17 cellular contexts compared by ENCODE assay signal in the genomic region with DNA sequence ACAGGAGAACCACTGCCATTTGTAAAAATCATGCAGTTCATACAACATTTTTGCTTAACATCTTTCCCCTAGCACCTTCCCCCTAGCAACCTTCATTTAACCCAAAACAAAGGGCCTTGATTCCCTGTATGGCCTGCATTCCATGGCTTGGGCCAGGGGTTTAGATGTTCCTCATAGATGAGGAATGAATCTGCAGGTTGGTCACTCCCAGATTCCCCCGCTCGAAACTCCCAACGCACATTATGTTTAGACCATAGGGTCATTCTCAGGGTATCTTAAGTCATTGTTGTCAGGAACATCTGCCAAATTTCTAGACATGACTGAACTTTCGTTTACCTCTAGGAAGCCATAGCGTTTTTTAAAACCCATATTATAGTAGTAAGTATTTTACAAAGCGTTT.
A peak's percentile ranks its signal among the peaks of the same experiment; 100 is the strongest.
DNase-seq lines count a peak whose midpoint lies in the region; ATAC-seq and TF ChIP-seq lines count a peak whose summit lies in the region.
"Had no signal": no experiment of that assay in that cellular context is flagged by ENCODE, and none has a peak within 500 bp of the region (broad histone marks: within the 10 kb centered on the region; RNA-seq: fewer than 3 reads in every experiment).

No MANE protein-coding gene starts in this region.

- H3K27ac Mint-ChIP-seq in nephron = peak overlapping the region in 2 of 3 experiments; percentile 7 to 15
- H3K27ac Mint-ChIP-seq: CD4-positive, alpha-beta memory T cell; HFFc6 had no signal

- H3K27me3 ChIP-seq in esophagus muscularis mucosa (no peaks in the 10 kb centered on the region), upper lobe of right lung (no peaks in the 10 kb centered on the region)

- peak; percentile 33 for DNase-seq in amniotic epithelial cell (ENCODE audit: low read depth)
- DNase-seq in esophagus muscularis mucosa (ENCODE audit: extremely low spot score) = peak; percentile 57
- peak; percentile 24 for DNase-seq in iris pigment epithelial cell (ENCODE audit: low read depth)
- DNase-seq in upper lobe of right lung = no peak
- DNase-seq in NOMO-1 treated with dmso at 0.1 percent for 144 hours (lab: John Stamatoyannopoulos, UW; ENCODE audit: unreplicated experiment) = no peak
- DNase-seq in occipital lobe (lab: John Stamatoyannopoulos, UW) = no peak
- DNase-seq: C1 segment of cervical spinal cord; Calu3; CD4-positive, alpha-beta memory T cell; COR-L47; DMS79 treated with DMSO at 0.1 percent for 48 hours; GF-D8; GOT3; HFFc6 had no signal

- H3K4me1 ChIP-seq in esophagus muscularis mucosa (peaks cover 0 to 36% (median 17%) of the 10 kb centered on the region in 4 donors), upper lobe of right lung (no peaks in the 10 kb centered on the region)
- H3K4me1 ChIP-seq: HAP-1 had no signal

- ATAC-seq in upper lobe of right lung (no peak), GM19324 (IDR thresholded peaks at IDR 0.05; ENCODE audit: low FRiP score, unreplicated experiment) (no peak)

- WGBS in esophagus muscularis mucosa = 77% methylated on average over 6 of the region's 6 CpGs

- no peak for TF ChIP-seq EP300 in esophagus muscularis mucosa (IDR thresholded peaks at IDR 0.05)

- H3K4me3 ChIP-seq in esophagus muscularis mucosa (no peak overlapping the region), upper lobe of right lung (no peak overlapping the region)
- H3K4me3 ChIP-seq: HAP-1 had no signal

- H3K27me3 Mint-ChIP-seq in nephron (ENCODE audit: low read depth) = no peaks in the 10 kb centered on the region

- intact Hi-C loops in esophagus muscularis mucosa (cut with DNase I) (no loop called here), upper lobe of right lung (cut with DNase I) (no loop called here)

- H3K9me3 ChIP-seq in esophagus muscularis mucosa (no peaks in the 10 kb centered on the region), upper lobe of right lung (no peaks in the 10 kb centered on the region)
- H3K9me3 ChIP-seq: HAP-1 had no signal

- no peak for TF ChIP-seq POLR2A in esophagus muscularis mucosa (IDR thresholded peaks at IDR 0.05; ENCODE audit: low read depth)

- H3K27ac ChIP-seq in esophagus muscularis mucosa (replicated peaks in 1 of 4) = peak overlapping the region in 1 of 4 donors; percentile 32
- no peak overlapping the region for H3K27ac ChIP-seq in upper lobe of right lung

- peaks cover under 1% of the 10 kb centered on the region for H3K9me3 Mint-ChIP-seq in nephron
- H3K9me3 Mint-ChIP-seq: CD4-positive, alpha-beta memory T cell; HFFc6 had no signal

- H3K4me3 Mint-ChIP-seq in nephron = no peak overlapping the region
- H3K4me3 Mint-ChIP-seq: CD4-positive, alpha-beta memory T cell; HFFc6 had no signal

- H3K36me3 ChIP-seq in esophagus muscularis mucosa (no peaks in the 10 kb centered on the region), upper lobe of right lung (no peaks in the 10 kb centered on the region)
- H3K36me3 ChIP-seq: HAP-1 had no signal

- peaks cover 42% of the 10 kb centered on the region for H3K4me1 Mint-ChIP-seq in nephron
- H3K4me1 Mint-ChIP-seq: CD4-positive, alpha-beta memory T cell had no signal

- TF ChIP-seq CTCF in esophagus muscularis mucosa (IDR thresholded peaks at IDR 0.05) (no peak), nephron (IDR thresholded peaks at IDR 0.05; ENCODE audit: unreplicated experiment in 3 of 3) (no peak), upper lobe of right lung (IDR thresholded peaks at IDR 0.05) (no peak)

- no peaks in the 10 kb centered on the region for H3K36me3 Mint-ChIP-seq in nephron (ENCODE audit: low read depth)
- H3K36me3 Mint-ChIP-seq: CD4-positive, alpha-beta memory T cell had no signal

Comparison
In these comparisons a context has a peak if more than half of its experiments do, and no peak if none do; other contexts are left out.
1. DNase-seq: peak in amniotic epithelial cell (single experiment), esophagus muscularis mucosa (single experiment) and iris pigment epithelial cell (single experiment); none in upper lobe of right lung (single experiment), NOMO-1 treated with dmso at 0.1 percent for 144 hours (single experiment) and occipital lobe (single experiment).